ENCODE assay signal across 1 cellular context in genomic region chr19:31503211-31503610, GRCh38.
TF ChIP-seq lines count a peak whose summit lies in the region.

No MANE protein-coding gene starts in this region.

TF ChIP-seq in IMR-90, 13 proteins besides CTCF, POLR2A, EP300 and RAD21 (continued from another document):
- no peak for TF ChIP-seq USF2 (IDR thresholded peaks at IDR 0.05; ENCODE audit: low read depth, low read length)
